15 cellular contexts compared by ENCODE assay signal in the genomic region with DNA sequence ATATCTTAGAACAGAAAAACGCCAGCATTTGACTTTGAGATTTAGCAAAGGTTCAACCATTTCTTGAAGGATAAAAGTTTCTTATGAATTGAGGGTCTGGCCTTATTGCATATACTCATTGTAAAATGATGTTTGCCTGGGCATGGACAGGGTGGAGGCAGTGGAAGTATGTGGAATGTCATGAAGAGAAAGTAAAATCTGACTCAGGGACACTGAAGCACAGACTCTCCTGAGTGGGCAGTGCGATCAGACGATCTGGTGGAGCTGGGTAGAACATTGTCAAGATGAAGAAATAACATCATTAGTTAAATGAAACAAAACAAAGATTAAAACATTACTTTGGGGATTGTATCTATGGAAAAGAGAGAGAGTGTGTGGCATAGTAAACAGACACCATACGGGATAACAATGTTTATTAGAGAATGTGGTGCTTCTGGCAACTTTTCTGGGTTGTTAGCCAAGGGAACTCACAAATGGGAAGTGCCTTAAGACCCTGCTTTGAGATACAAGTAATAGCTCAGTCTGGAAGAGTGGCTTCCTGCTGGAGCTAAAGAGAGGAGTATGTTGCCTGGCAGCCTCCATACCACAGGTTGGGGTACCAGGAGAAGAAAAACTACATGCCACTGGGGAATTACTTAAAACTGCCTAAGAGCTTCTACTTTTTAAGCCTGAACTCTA. TPM values are rescaled to one million over a fixed set of nuclear protein-coding genes. Genes with fewer than 3 reads are reported as not detected.
DNase-seq lines count a peak whose midpoint lies in the region; ATAC-seq and TF ChIP-seq lines count a peak whose summit lies in the region.
"Had no signal": no experiment of that assay in that cellular context is flagged by ENCODE, and none has a peak within 500 bp of the region (broad histone marks: within the 10 kb centered on the region; RNA-seq: fewer than 3 reads in every experiment).

No MANE protein-coding gene starts in this region.

- no peak overlapping the region for H3K4me3 Mint-ChIP-seq in WTC11

- in situ Hi-C loops in brain microvascular endothelial cell (cut with HindIII; ENCODE audit: low pct_ligation_motif_present, low sequenced_read_pairs) = no loop called here

- 0 out of 2 replicates have a peak overlapping the region, but pooled peaks have one; percentile 30 for H3K27ac Mint-ChIP-seq in WTC11

- H3K36me3 Mint-ChIP-seq in WTC11 = no peaks in the 10 kb centered on the region

- peak overlapping the region; percentile 5 for H3K27ac ChIP-seq in skeletal muscle tissue (ENCODE audit: low read depth, low read length)
- no peak overlapping the region for H3K27ac ChIP-seq in brain microvascular endothelial cell

- peaks cover 30 to 60% (median 31%) of the 10 kb centered on the region in 3 donors for H3K4me1 ChIP-seq in skeletal muscle tissue (ENCODE audit: control insufficient read depth in 3 of 3, insufficient read depth in 3 of 3, low read length in 3 of 3)

- no peaks in the 10 kb centered on the region for H3K9me3 ChIP-seq in skeletal muscle tissue (ENCODE audit: control insufficient read depth in 3 of 3, low read length in 3 of 3)
- H3K9me3 ChIP-seq: tibial nerve had no signal

- TF ChIP-seq CTCF in WTC11 (IDR thresholded peaks at IDR 0.05) = no peak
- TF ChIP-seq CTCF in brain microvascular endothelial cell (IDR thresholded peaks at IDR 0.05; ENCODE audit: low read depth, low read length, missing control alignments) = no peak

- H3K4me1 Mint-ChIP-seq in WTC11 = peaks cover 33% of the 10 kb centered on the region

- DNase-seq in NOMO-1 treated with DMSO at 0.1 percent for 48 hours (lab: John Stamatoyannopoulos, UW; ENCODE audit: unreplicated experiment) (peak; percentile 3), NOMO-1 treated with dmso at 0.1 percent for 144 hours (lab: John Stamatoyannopoulos, UW; ENCODE audit: unreplicated experiment) (no peak), WTC11 (ENCODE audit: low spot score) (no peak), hepatic stellate cell (ENCODE audit: low spot score) (peak; percentile 48), brain microvascular endothelial cell (no peak), SW 1271 (lab: John Stamatoyannopoulos, UW) (no peak), NCI-H2227 (lab: John Stamatoyannopoulos, UW; ENCODE audit: unreplicated experiment) (no peak)
- DNase-seq: activated T-cell treated with anti-CD3 and anti-CD28 coated beads, Interleukin-2, amount 50 U/mL, for 48 hours; DMS79; NCI-H1694 treated with DMSO at 0.1 percent for 48 hours; NCI-H774; SIG-M5 had no signal

- no peak overlapping the region for H3K4me3 ChIP-seq in skeletal muscle tissue (ENCODE audit: low read length in 3 of 3)
- no peak overlapping the region for H3K4me3 ChIP-seq in brain microvascular endothelial cell (ENCODE audit: low read depth, low read length)
- H3K4me3 ChIP-seq: skin epidermis, tibial nerve had no signal

- no peaks in the 10 kb centered on the region for H3K27me3 Mint-ChIP-seq in WTC11 (ENCODE audit: low read depth)

- CTCF ChIA-PET in WTC11 (lab: Charles Lee) = interaction anchor here (0.6 to 2.7 kb wide), 6 partner anchors 14 to 201 kb away, joined by 3 to 7 read pairs (median 3); no protein-coding TSS in a partner anchor

- POLR2A ChIA-PET in WTC11 (lab: Charles Lee) = no interaction called here

- H3K9ac ChIP-seq in skeletal muscle tissue (ENCODE audit: low read depth in 1 of 3, low read length in 3 of 3) = peak overlapping the region in 1 of 3 donors; percentile 25

- ATAC-seq in WTC11 = no peak

- H3K36me3 ChIP-seq in skeletal muscle tissue (ENCODE audit: control insufficient read depth in 3 of 3, insufficient read depth in 3 of 3, low read length in 3 of 3) = no peaks in the 10 kb centered on the region
- H3K36me3 ChIP-seq in brain microvascular endothelial cell (replicated peaks) = no peaks in the 10 kb centered on the region

- no peaks in the 10 kb centered on the region for H3K9me3 Mint-ChIP-seq in WTC11

- no peaks in the 10 kb centered on the region for H3K27me3 ChIP-seq in skeletal muscle tissue (ENCODE audit: control insufficient read depth in 3 of 3, insufficient read depth in 3 of 3, low read length in 3 of 3)
- no peaks in the 10 kb centered on the region for H3K27me3 ChIP-seq in brain microvascular endothelial cell (replicated peaks)
- H3K27me3 ChIP-seq: tibial nerve had no signal

TF ChIP-seq in WTC11, 78 proteins besides CTCF, POLR2A, EP300 and RAD21:
- no peak for TF ChIP-seq TCF7 (CRISPR knock-in tag; IDR thresholded peaks at IDR 0.05; ENCODE audit: low read depth)

RNA-seq across cellular contexts. Expression of a gene that starts 4.5 kb away (rescaled TPM):
- total RNA-seq in WTC11 (2021) = 21.8 to 25.7 TPM (median 22.5 TPM) in 3 replicates
- total RNA-seq in skeletal muscle tissue = 25.1 TPM

RNA-seq across cellular contexts. Expression of a gene that starts 26.0 kb away (rescaled TPM):
- total RNA-seq in WTC11 (2021) = 22.8 to 26.9 TPM (median 24.1 TPM) in 3 replicates
- total RNA-seq in skeletal muscle tissue = 14.6 TPM

Comparison
In these comparisons a context has a peak if more than half of its experiments do, and no peak if none do; other contexts are left out.
1. DNase-seq: peak in NOMO-1 treated with DMSO at 0.1 percent for 48 hours (single experiment) and hepatic stellate cell (single experiment); none in NOMO-1 treated with dmso at 0.1 percent for 144 hours (single experiment), WTC11 (single experiment), brain microvascular endothelial cell (single experiment), SW 1271 (0 of 2) and NCI-H2227 (single experiment).